8 cellular contexts compared by ENCODE assay signal in genomic region chr11:95231126-95231880, GRCh38.
DNase-seq lines count a peak whose midpoint lies in the region; ATAC-seq, FAIRE-seq and TF ChIP-seq lines count a peak whose summit lies in the region.

A gene with protein sequence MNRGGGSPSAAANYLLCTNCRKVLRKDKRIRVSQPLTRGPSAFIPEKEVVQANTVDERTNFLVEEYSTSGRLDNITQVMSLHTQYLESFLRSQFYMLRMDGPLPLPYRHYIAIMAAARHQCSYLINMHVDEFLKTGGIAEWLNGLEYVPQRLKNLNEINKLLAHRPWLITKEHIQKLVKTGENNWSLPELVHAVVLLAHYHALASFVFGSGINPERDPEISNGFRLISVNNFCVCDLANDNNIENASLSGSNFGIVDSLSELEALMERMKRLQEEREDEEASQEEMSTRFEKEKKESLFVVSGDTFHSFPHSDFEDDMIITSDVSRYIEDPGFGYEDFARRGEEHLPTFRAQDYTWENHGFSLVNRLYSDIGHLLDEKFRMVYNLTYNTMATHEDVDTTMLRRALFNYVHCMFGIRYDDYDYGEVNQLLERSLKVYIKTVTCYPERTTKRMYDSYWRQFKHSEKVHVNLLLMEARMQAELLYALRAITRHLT (minus strand): TSS chr11:95231202. CDS start chr11:95230860, 342 bp downstream.

- peak; percentile 99 for FAIRE-seq in islet of Langerhans (lab: Jason Lieb, UNC)

- TF ChIP-seq CTCF in AG09319 (IDR thresholded peaks at IDR 0.05; ENCODE audit: low read depth, low read length): peak; percentile 27

- ATAC-seq in GM19035 (IDR thresholded peaks at IDR 0.05; ENCODE audit: unreplicated experiment): peak; percentile 93
- ATAC-seq in HG03342 (IDR thresholded peaks at IDR 0.05; ENCODE audit: unreplicated experiment): peak; percentile 95
- ATAC-seq in activated CD4-positive, CD25-positive, alpha-beta regulatory T cell treated with anti-CD3 and anti-CD28 coated beads, Interleukin-2, amount 50 U/mL, for 24 hours: peak; percentile 95 to 96

- peak; percentile 99 for DNase-seq in AG09319 (ENCODE audit: extremely low read depth, low read depth)
- DNase-seq in NCI-H446 (lab: John Stamatoyannopoulos, UW): peak; percentile 97 to 99
- DNase-seq in cerebellar cortex (ENCODE audit: low spot score): peak; percentile 100
- DNase-seq in stimulated activated CD4-positive, alpha-beta T cell treated with anti-CD3 and anti-CD28 coated beads, Interleukin-12 subunit alpha, Interleukin-12 subunit beta, amount 100 ng/mL, for 24 hours (ENCODE audit: low read depth in 2 of 2): peak; percentile 96

Comparison
In these comparisons a context has a peak if more than half of its experiments do, and no peak if none do; other contexts are left out.
1. Peak in every context shown above with its lines: DNase-seq and ATAC-seq.